ENCODE assay signal across 25 cellular contexts in the genomic region with DNA sequence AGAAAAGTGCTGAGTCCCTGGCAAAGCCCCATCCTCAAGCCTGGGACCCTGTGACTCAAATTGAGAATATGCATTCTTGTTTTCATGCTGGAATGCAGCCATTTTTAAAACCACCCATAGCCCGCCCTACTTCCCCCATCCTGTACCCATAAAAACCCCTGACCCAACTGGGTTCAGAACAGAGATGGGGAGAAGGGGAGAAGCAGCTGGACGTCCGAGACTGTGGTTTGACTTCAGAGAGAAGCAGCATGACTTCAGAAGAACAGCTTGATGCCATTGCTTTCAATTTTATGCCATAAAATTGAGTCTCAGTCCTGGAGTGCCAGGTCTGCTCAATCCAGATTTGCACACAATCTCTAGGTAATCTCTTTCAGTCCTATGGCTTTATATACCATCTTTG.
"Had no signal": no experiment of that assay in that cellular context is flagged by ENCODE, and none has a peak within 500 bp of the region (broad histone marks: within the 10 kb centered on the region; RNA-seq: fewer than 3 reads in every experiment).

No MANE protein-coding gene starts in this region.

- H3K4me1 ChIP-seq: colonic mucosa, esophagus squamous epithelium, gastrocnemius medialis, heart right ventricle, left lung, lower lobe of right lung had no signal

- FAIRE-seq: endometrium, islet of Langerhans, keratinocyte had no signal

- H3K27ac ChIP-seq: colonic mucosa, epithelial cell of prostate, esophagus squamous epithelium, gastrocnemius medialis, heart right ventricle, left lung, lower lobe of right lung had no signal

- H3K36me3 ChIP-seq: colonic mucosa, esophagus squamous epithelium, gastrocnemius medialis, heart right ventricle, left lung, lower lobe of right lung had no signal

- H3K27me3 ChIP-seq: colonic mucosa, esophagus squamous epithelium, gastrocnemius medialis, heart right ventricle, left lung had no signal

- H3K9me3 ChIP-seq: colonic mucosa, esophagus squamous epithelium, gastrocnemius medialis, left lung, lower lobe of right lung, mucosa of descending colon had no signal

- DNase-seq: colonic mucosa; cortex of kidney; effector CD8-positive, alpha-beta T cell; effector memory CD8-positive, alpha-beta T cell; endodermal cell; erythroblast; esophagus squamous epithelium; foreskin fibroblast; foreskin melanocyte; gastrocnemius medialis; glutamatergic neuron; head of caudate nucleus; heart right ventricle; hippocampal formation; left cardiac atrium; left lung; left ventricle myocardium superior; lower lobe of right lung; mesenchymal stem cell; mucosa of descending colon had no signal

- H3K4me3 ChIP-seq: colonic mucosa, esophagus squamous epithelium, gastrocnemius medialis, heart right ventricle, left lung, lower lobe of right lung, mucosa of descending colon had no signal

- ATAC-seq: effector memory CD8-positive, alpha-beta T cell; esophagus mucosa; gastrocnemius medialis; heart right ventricle; left cardiac atrium; left lung; left ventricle myocardium superior; lower lobe of right lung; mucosa of descending colon had no signal
